Comparison of ENCODE assay signal across 8 cellular contexts in genomic region chr2:151238527-151239487, GRCh38. TPM values are rescaled to one million over a fixed set of nuclear protein-coding genes. Genes with fewer than 3 reads are reported as not detected.
A peak's percentile ranks its signal among the peaks of the same experiment; 100 is the strongest.
DNase-seq lines count a peak whose midpoint lies in the region; ATAC-seq and TF ChIP-seq lines count a peak whose summit lies in the region.

No MANE protein-coding gene starts in this region.

- CTCF ChIA-PET in activated CD4-positive, alpha-beta memory T cell treated with anti-CD3 and anti-CD28 coated beads, Interleukin-2, amount 10 ng/mL, durations not matched to agents 7 days and 5 days (lab: Charles Lee) = interaction anchor here (0.7 to 2.4 kb wide), 14 partner anchors 10 to 638 kb away, joined by 3 to 22 read pairs (median 4); no protein-coding TSS in a partner anchor

- intact Hi-C loops in activated T-helper 2 cell treated with anti-CD3 and anti-CD28 coated beads, Interferon-gamma antibody, Interleukin-2, Interleukin-4, amounts not matched to agents 10 μg/mL and 5 μg/mL and 100 μg/mL, durations not matched to agents 14 hours and 24 hours and 36 hours (cut with micrococcal nuclease) = loop anchor here (1.0 kb wide), 1 partner anchor 1642 kb away; no protein-coding TSS in a partner anchor

- peak; percentile 83 for DNase-seq in DMS79 treated with DMSO at 0.1 percent for 48 hours (lab: John Stamatoyannopoulos, UW)
- DNase-seq in NCI-H748 (lab: John Stamatoyannopoulos, UW; ENCODE audit: unreplicated experiment) = peak; percentile 78
- peak; percentile 25 for DNase-seq in activated CD4-positive, alpha-beta memory T cell treated with anti-CD3 and anti-CD28 coated beads, Interleukin-2, amount 10 ng/mL, durations not matched to agents 7 days and 5 days
- DNase-seq in foreskin keratinocyte = peak in 1 of 2 donors; percentile 45
- peak; percentile 37 for DNase-seq in omental fat pad (ENCODE audit: low spot score)
- no peak for DNase-seq in activated T-helper 2 cell treated with anti-CD3 and anti-CD28 coated beads, Interferon-gamma antibody, Interleukin-2, Interleukin-4, amounts not matched to agents 10 μg/mL and 5 μg/mL and 100 μg/mL, durations not matched to agents 14 hours and 24 hours and 36 hours (ENCODE audit: low spot score)

- no peaks in the 10 kb centered on the region for H3K36me3 Mint-ChIP-seq in activated CD4-positive, alpha-beta memory T cell treated with anti-CD3 and anti-CD28 coated beads, Interleukin-2, amount 10 ng/mL, durations not matched to agents 7 days and 5 days (ENCODE audit: low read depth)
- no peaks in the 10 kb centered on the region for H3K36me3 Mint-ChIP-seq in activated T-helper 2 cell treated with anti-CD3 and anti-CD28 coated beads, Interferon-gamma antibody, Interleukin-2, Interleukin-4, amounts not matched to agents 10 μg/mL and 5 μg/mL and 100 μg/mL, durations not matched to agents 14 hours and 24 hours and 36 hours (ENCODE audit: low read depth)

- H3K27ac ChIP-seq in foreskin keratinocyte = no peak overlapping the region

- no peaks in the 10 kb centered on the region for H3K9me3 Mint-ChIP-seq in activated CD4-positive, alpha-beta memory T cell treated with anti-CD3 and anti-CD28 coated beads, Interleukin-2, amount 10 ng/mL, durations not matched to agents 7 days and 5 days
- H3K9me3 Mint-ChIP-seq in activated T-helper 2 cell treated with anti-CD3 and anti-CD28 coated beads, Interferon-gamma antibody, Interleukin-2, Interleukin-4, amounts not matched to agents 10 μg/mL and 5 μg/mL and 100 μg/mL, durations not matched to agents 14 hours and 24 hours and 36 hours = no peaks in the 10 kb centered on the region

- H3K27me3 ChIP-seq in foreskin keratinocyte = no peaks in the 10 kb centered on the region

- peaks cover 10% of the 10 kb centered on the region for H3K27me3 Mint-ChIP-seq in activated CD4-positive, alpha-beta memory T cell treated with anti-CD3 and anti-CD28 coated beads, Interleukin-2, amount 10 ng/mL, durations not matched to agents 7 days and 5 days
- peaks cover 11% of the 10 kb centered on the region for H3K27me3 Mint-ChIP-seq in activated T-helper 2 cell treated with anti-CD3 and anti-CD28 coated beads, Interferon-gamma antibody, Interleukin-2, Interleukin-4, amounts not matched to agents 10 μg/mL and 5 μg/mL and 100 μg/mL, durations not matched to agents 14 hours and 24 hours and 36 hours (ENCODE audit: low read depth)

- TF ChIP-seq CTCF in foreskin keratinocyte (conservative IDR thresholded peaks at IDR 0.05) (peak; percentile 92), omental fat pad (IDR thresholded peaks at IDR 0.05) (peak in 1 of 3 donors; percentile 61)

- POLR2A ChIA-PET in activated CD4-positive, alpha-beta memory T cell treated with anti-CD3 and anti-CD28 coated beads, Interleukin-2, amount 10 ng/mL, durations not matched to agents 7 days and 5 days (lab: Charles Lee) = interaction anchor here (0.7 kb wide), 1 partner anchor 51 kb away, joined by 3 read pairs; the partner anchor contains the start of gene NMI

- ATAC-seq in GM19468 (IDR thresholded peaks at IDR 0.05; ENCODE audit: extremely low read depth, unreplicated experiment) (peak; percentile 68), HG03571 (IDR thresholded peaks at IDR 0.05; ENCODE audit: unreplicated experiment) (peak; percentile 89), foreskin keratinocyte (peak; percentile 64), omental fat pad (ENCODE audit: low FRiP score) (peak; percentile 81)

- H3K4me1 ChIP-seq in foreskin keratinocyte = peaks cover 4% of the 10 kb centered on the region

- no peak overlapping the region for H3K27ac Mint-ChIP-seq in activated CD4-positive, alpha-beta memory T cell treated with anti-CD3 and anti-CD28 coated beads, Interleukin-2, amount 10 ng/mL, durations not matched to agents 7 days and 5 days
- no peak overlapping the region for H3K27ac Mint-ChIP-seq in activated T-helper 2 cell treated with anti-CD3 and anti-CD28 coated beads, Interferon-gamma antibody, Interleukin-2, Interleukin-4, amounts not matched to agents 10 μg/mL and 5 μg/mL and 100 μg/mL, durations not matched to agents 14 hours and 24 hours and 36 hours

- no peak overlapping the region for H3K4me3 Mint-ChIP-seq in activated CD4-positive, alpha-beta memory T cell treated with anti-CD3 and anti-CD28 coated beads, Interleukin-2, amount 10 ng/mL, durations not matched to agents 7 days and 5 days
- H3K4me3 Mint-ChIP-seq in activated T-helper 2 cell treated with anti-CD3 and anti-CD28 coated beads, Interferon-gamma antibody, Interleukin-2, Interleukin-4, amounts not matched to agents 10 μg/mL and 5 μg/mL and 100 μg/mL, durations not matched to agents 14 hours and 24 hours and 36 hours (ENCODE audit: low read depth) = no peak overlapping the region

- H3K4me1 Mint-ChIP-seq in activated CD4-positive, alpha-beta memory T cell treated with anti-CD3 and anti-CD28 coated beads, Interleukin-2, amount 10 ng/mL, durations not matched to agents 7 days and 5 days = no peaks in the 10 kb centered on the region
- no peaks in the 10 kb centered on the region for H3K4me1 Mint-ChIP-seq in activated T-helper 2 cell treated with anti-CD3 and anti-CD28 coated beads, Interferon-gamma antibody, Interleukin-2, Interleukin-4, amounts not matched to agents 10 μg/mL and 5 μg/mL and 100 μg/mL, durations not matched to agents 14 hours and 24 hours and 36 hours (ENCODE audit: low read depth)

RNA-seq across cellular contexts. Expression of gene RBM43, which starts 22.9 kb away (rescaled TPM):
- 1 to 10 TPM; 8.5 to 8.9 TPM for total RNA-seq in activated CD4-positive, alpha-beta memory T cell treated with anti-CD3 and anti-CD28 coated beads, Interleukin-2, amount 10 ng/mL, durations not matched to agents 7 days and 5 days
- 1.3 and 1.5 TPM in 2 replicates for total RNA-seq in foreskin keratinocyte
- 0.69 and 0.88 TPM in 2 replicates for polyA plus RNA-seq in foreskin keratinocyte
- 10 to 100 TPM in 1 of 4 donors, 1 to 10 TPM in 3; 2.8 to 11.3 (median 4.0) TPM for total RNA-seq in omental fat pad
- 2.6 and 2.8 TPM in 2 replicates for total RNA-seq in activated T-helper 2 cell treated with anti-CD3 and anti-CD28 coated beads, Interferon-gamma antibody, Interleukin-2, Interleukin-4, amounts not matched to agents 10 μg/mL and 5 μg/mL and 100 μg/mL, durations not matched to agents 14 hours and 24 hours and 36 hours

RNA-seq across cellular contexts. Expression of gene NMI, which starts 50.7 kb away (rescaled TPM):
- total RNA-seq in activated CD4-positive, alpha-beta memory T cell treated with anti-CD3 and anti-CD28 coated beads, Interleukin-2, amount 10 ng/mL, durations not matched to agents 7 days and 5 days = 10 to 100 TPM; 70.5 to 77.0 TPM
- total RNA-seq in foreskin keratinocyte (13.3 and 15.3 TPM in 2 replicates), omental fat pad (10 to 100 TPM in 2 of 4 donors, 1 to 10 TPM in 2; 7.7 to 21.3 (median 11.2) TPM)
- 15.3 and 15.5 TPM in 2 replicates for polyA plus RNA-seq in foreskin keratinocyte
- 43.8 and 44.0 TPM in 2 replicates for total RNA-seq in activated T-helper 2 cell treated with anti-CD3 and anti-CD28 coated beads, Interferon-gamma antibody, Interleukin-2, Interleukin-4, amounts not matched to agents 10 μg/mL and 5 μg/mL and 100 μg/mL, durations not matched to agents 14 hours and 24 hours and 36 hours
